1 cellular context compared by ENCODE assay signal in genomic region chr1:40478276-40478675, GRCh38.
TF ChIP-seq lines count a peak whose summit lies in the region.

No MANE protein-coding gene starts in this region.

TF ChIP-seq in GM12878, 131 proteins besides CTCF, POLR2A, EP300 and RAD21:
- TF ChIP-seq GABPA (IDR thresholded peaks at IDR 0.05; ENCODE audit: low read depth) (no peak), SIX5 (IDR thresholded peaks at IDR 0.05; ENCODE audit: low read depth, low read length, severe bottlenecking) (no peak), SPI1 (IDR thresholded peaks at IDR 0.05; ENCODE audit: borderline replicate concordance, insufficient read depth, low read depth, low read length) (no peak), MAX (IDR thresholded peaks at IDR 0.05; ENCODE audit: low read depth, low read length) (no peak), YBX1 (IDR thresholded peaks at IDR 0.05) (no peak), KDM1A (IDR thresholded peaks at IDR 0.05; ENCODE audit: borderline replicate concordance) (no peak), NBN (IDR thresholded peaks at IDR 0.05) (no peak), CEBPB (IDR thresholded peaks at IDR 0.05; ENCODE audit: borderline replicate concordance in 1 of 2, low read depth in 2 of 2, low read length in 2 of 2) (no peak), TAF1 (IDR thresholded peaks at IDR 0.05; ENCODE audit: borderline replicate concordance, low read depth, low read length) (no peak), PAX8 (IDR thresholded peaks at IDR 0.05) (no peak), REST (IDR thresholded peaks at IDR 0.05; ENCODE audit: low read depth, low read length) (no peak), SUPT20H (IDR thresholded peaks at IDR 0.05; ENCODE audit: borderline replicate concordance, control insufficient read depth, low read depth, low read length) (no peak), SMAD5 (IDR thresholded peaks at IDR 0.05; ENCODE audit: low read depth) (no peak)
